Comparison of ENCODE assay signal across 1 cellular context in the genomic region with DNA sequence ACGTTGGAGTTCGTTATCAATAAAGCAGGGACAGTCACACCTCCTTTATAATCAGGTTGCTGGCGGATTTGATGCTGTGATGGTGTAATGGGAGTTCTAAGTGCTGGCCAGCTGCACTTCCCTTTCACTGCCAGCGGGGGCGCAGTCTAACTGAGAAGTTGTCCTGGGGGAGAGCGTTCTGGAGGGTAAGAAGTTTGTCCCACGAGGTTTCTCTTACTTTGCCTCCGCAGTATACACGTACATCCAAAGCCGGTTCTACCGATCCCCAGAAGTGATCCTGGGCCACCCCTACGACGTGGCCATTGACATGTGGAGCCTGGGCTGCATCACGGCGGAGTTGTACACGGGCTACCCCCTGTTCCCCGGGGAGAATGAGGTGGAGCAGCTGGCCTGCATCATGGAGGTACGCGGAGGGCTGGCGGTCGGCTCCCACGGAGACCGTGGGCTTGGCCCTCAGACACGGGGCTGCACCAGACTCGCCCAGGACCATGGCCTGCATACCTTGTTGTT.
A peak's percentile ranks its signal among the peaks of the same experiment; 100 is the strongest.
TF ChIP-seq lines count a peak whose summit lies in the region.

No MANE protein-coding gene starts in this region.

TF ChIP-seq in HEK293, 187 proteins besides CTCF, POLR2A, EP300 and RAD21 (continued from another document and continues in another):
- TF ChIP-seq, protein P1, sequence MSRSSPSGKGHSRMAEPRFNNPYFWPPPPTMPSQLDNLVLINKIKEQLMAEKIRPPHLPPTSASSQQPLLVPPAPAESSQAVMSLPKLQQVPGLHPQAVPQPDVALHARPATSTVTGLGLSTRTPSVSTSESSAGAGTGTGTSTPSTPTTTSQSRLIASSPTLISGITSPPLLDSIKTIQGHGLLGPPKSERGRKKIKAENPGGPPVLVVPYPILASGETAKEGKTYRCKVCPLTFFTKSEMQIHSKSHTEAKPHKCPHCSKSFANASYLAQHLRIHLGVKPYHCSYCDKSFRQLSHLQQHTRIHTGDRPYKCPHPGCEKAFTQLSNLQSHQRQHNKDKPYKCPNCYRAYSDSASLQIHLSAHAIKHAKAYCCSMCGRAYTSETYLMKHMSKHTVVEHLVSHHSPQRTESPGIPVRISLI (tag by site-specific recombination; IDR thresholded peaks at IDR 0.05): no peak
- no peak; the same call in 1 of the 2 replicates for TF ChIP-seq ZFP37 (tag by site-specific recombination; IDR thresholded peaks at IDR 0.05)
- TF ChIP-seq ZNF2 (tag by site-specific recombination; IDR thresholded peaks at IDR 0.05): peak; percentile 92
- TF ChIP-seq, protein P2, sequence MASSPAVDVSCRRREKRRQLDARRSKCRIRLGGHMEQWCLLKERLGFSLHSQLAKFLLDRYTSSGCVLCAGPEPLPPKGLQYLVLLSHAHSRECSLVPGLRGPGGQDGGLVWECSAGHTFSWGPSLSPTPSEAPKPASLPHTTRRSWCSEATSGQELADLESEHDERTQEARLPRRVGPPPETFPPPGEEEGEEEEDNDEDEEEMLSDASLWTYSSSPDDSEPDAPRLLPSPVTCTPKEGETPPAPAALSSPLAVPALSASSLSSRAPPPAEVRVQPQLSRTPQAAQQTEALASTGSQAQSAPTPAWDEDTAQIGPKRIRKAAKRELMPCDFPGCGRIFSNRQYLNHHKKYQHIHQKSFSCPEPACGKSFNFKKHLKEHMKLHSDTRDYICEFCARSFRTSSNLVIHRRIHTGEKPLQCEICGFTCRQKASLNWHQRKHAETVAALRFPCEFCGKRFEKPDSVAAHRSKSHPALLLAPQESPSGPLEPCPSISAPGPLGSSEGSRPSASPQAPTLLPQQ (tag by site-specific recombination; IDR thresholded peaks at IDR 0.05): peak; percentile 48; the same call in 1 of the 2 replicates
- peak; percentile 28; the same call in 1 of the 2 replicates for TF ChIP-seq ZBTB21 (tag by site-specific recombination; IDR thresholded peaks at IDR 0.05)
- peak; percentile 52 for TF ChIP-seq GLIS1 (tag by site-specific recombination; IDR thresholded peaks at IDR 0.05)
- TF ChIP-seq ZNF610 (tag by site-specific recombination; IDR thresholded peaks at IDR 0.05; ENCODE audit: borderline replicate concordance): no peak
- TF ChIP-seq, protein P3, sequence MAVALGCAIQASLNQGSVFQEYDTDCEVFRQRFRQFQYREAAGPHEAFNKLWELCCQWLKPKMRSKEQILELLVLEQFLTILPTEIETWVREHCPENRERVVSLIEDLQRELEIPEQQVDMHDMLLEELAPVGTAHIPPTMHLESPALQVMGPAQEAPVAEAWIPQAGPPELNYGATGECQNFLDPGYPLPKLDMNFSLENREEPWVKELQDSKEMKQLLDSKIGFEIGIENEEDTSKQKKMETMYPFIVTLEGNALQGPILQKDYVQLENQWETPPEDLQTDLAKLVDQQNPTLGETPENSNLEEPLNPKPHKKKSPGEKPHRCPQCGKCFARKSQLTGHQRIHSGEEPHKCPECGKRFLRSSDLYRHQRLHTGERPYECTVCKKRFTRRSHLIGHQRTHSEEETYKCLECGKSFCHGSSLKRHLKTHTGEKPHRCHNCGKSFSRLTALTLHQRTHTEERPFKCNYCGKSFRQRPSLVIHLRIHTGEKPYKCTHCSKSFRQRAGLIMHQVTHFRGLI (tag by site-specific recombination; IDR thresholded peaks at IDR 0.05): no peak
- no peak for TF ChIP-seq SALL2 (tag by site-specific recombination; IDR thresholded peaks at IDR 0.05; ENCODE audit: borderline replicate concordance)
- TF ChIP-seq ZNF114 (tag by site-specific recombination; IDR thresholded peaks at IDR 0.05): no peak
- TF ChIP-seq BCL11A (tag by site-specific recombination; IDR thresholded peaks at IDR 0.05; ENCODE audit: low read depth): no peak
- TF ChIP-seq ZNF169 (tag by site-specific recombination; IDR thresholded peaks at IDR 0.05): no peak
- TF ChIP-seq YY1 (tag by site-specific recombination; IDR thresholded peaks at IDR 0.05): peak; percentile 74; the same call in 1 of the 2 replicates
- peak; percentile 96 for TF ChIP-seq ZNF600 (tag by site-specific recombination; IDR thresholded peaks at IDR 0.05)
- no peak for TF ChIP-seq IKZF3 (tag by site-specific recombination; IDR thresholded peaks at IDR 0.05)
- TF ChIP-seq ZNF658 (tag by site-specific recombination; IDR thresholded peaks at IDR 0.05): no peak
- no peak for TF ChIP-seq ZNF623 (tag by site-specific recombination; IDR thresholded peaks at IDR 0.05)
- TF ChIP-seq ZNF404 (tag by site-specific recombination; IDR thresholded peaks at IDR 0.05): no peak
- TF ChIP-seq, protein P4, sequence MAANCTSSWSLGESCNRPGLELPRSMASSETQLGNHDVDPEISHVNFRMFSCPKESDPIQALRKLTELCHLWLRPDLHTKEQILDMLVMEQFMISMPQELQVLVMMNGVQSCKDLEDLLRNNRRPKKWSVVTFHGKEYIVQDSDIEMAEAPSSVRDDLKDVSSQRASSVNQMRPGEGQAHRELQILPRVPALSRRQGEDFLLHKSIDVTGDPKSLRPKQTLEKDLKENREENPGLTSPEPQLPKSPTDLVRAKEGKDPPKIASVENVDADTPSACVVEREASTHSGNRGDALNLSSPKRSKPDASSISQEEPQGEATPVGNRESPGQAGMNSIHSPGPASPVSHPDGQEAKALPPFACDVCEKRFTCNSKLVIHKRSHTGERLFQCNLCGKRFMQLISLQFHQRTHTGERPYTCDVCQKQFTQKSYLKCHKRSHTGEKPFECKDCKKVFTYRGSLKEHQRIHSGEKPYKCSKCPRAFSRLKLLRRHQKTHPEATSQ (tag by site-specific recombination; IDR thresholded peaks at IDR 0.05): no peak
- TF ChIP-seq ZNF324 (tag by site-specific recombination; IDR thresholded peaks at IDR 0.05): peak; percentile 85
- no peak for TF ChIP-seq ZNF521 (tag by site-specific recombination; IDR thresholded peaks at IDR 0.05)
- TF ChIP-seq, protein P5, sequence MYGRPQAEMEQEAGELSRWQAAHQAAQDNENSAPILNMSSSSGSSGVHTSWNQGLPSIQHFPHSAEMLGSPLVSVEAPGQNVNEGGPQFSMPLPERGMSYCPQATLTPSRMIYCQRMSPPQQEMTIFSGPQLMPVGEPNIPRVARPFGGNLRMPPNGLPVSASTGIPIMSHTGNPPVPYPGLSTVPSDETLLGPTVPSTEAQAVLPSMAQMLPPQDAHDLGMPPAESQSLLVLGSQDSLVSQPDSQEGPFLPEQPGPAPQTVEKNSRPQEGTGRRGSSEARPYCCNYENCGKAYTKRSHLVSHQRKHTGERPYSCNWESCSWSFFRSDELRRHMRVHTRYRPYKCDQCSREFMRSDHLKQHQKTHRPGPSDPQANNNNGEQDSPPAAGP (tag by site-specific recombination; IDR thresholded peaks at IDR 0.05): no peak
- TF ChIP-seq, protein P6, sequence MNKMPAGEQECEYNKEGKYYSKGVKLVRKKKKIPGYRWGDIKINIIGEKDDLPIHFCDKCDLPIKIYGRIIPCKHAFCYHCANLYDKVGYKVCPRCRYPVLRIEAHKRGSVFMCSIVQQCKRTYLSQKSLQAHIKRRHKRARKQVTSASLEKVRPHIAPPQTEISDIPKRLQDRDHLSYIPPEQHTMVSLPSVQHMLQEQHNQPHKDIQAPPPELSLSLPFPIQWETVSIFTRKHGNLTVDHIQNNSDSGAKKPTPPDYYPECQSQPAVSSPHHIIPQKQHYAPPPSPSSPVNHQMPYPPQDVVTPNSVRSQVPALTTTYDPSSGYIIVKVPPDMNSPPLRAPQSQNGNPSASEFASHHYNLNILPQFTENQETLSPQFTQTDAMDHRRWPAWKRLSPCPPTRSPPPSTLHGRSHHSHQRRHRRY (tag by site-specific recombination; IDR thresholded peaks at IDR 0.05): no peak
- TF ChIP-seq ZNF211 (tag by site-specific recombination; IDR thresholded peaks at IDR 0.05; ENCODE audit: low read depth): no peak
- peak; percentile 81 for TF ChIP-seq GLIS2 (tag by site-specific recombination; IDR thresholded peaks at IDR 0.05)
- peak; percentile 42; the same call in 1 of the 2 replicates for TF ChIP-seq ZNF629 (tag by site-specific recombination; IDR thresholded peaks at IDR 0.05)
- TF ChIP-seq ZNF501 (tag by site-specific recombination; IDR thresholded peaks at IDR 0.05): peak; percentile 46; the same call in 1 of the 2 replicates
- TF ChIP-seq SCRT1 (tag by site-specific recombination; IDR thresholded peaks at IDR 0.05; ENCODE audit: borderline replicate concordance): no peak
- no peak for TF ChIP-seq ZNF624 (tag by site-specific recombination; IDR thresholded peaks at IDR 0.05)
- TF ChIP-seq, protein P7, sequence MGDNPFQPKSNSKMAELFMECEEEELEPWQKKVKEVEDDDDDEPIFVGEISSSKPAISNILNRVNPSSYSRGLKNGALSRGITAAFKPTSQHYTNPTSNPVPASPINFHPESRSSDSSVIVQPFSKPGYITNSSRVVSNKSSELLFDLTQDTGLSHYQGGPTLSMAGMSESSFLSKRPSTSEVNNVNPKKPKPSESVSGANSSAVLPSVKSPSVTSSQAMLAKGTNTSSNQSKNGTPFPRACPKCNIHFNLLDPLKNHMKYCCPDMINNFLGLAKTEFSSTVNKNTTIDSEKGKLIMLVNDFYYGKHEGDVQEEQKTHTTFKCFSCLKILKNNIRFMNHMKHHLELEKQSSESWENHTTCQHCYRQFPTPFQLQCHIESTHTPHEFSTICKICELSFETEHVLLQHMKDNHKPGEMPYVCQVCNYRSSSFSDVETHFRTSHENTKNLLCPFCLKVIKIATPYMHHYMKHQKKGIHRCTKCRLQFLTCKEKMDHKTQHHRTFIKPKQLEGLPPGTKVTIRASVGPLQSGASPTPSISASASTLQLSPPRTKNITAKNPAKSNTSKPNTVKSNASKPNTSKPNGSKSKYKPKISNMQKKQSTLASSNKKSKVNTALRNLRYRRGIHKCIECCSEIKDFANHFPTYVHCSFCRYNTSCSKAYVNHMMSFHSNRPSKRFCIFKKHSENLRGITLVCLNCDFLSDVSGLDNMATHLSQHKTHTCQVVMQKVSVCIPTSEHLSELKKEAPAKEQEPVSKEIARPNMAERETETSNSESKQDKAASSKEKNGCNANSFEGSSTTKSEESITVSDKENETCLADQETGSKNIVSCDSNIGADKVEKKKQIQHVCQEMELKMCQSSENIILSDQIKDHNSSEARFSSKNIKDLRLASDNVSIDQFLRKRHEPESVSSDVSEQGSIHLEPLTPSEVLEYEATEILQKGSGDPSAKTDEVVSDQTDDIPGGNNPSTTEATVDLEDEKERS (tag by site-specific recombination; IDR thresholded peaks at IDR 0.05): no peak
- TF ChIP-seq, protein P8, sequence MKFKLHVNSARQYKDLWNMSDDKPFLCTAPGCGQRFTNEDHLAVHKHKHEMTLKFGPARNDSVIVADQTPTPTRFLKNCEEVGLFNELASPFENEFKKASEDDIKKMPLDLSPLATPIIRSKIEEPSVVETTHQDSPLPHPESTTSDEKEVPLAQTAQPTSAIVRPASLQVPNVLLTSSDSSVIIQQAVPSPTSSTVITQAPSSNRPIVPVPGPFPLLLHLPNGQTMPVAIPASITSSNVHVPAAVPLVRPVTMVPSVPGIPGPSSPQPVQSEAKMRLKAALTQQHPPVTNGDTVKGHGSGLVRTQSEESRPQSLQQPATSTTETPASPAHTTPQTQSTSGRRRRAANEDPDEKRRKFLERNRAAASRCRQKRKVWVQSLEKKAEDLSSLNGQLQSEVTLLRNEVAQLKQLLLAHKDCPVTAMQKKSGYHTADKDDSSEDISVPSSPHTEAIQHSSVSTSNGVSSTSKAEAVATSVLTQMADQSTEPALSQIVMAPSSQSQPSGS (tag by site-specific recombination; IDR thresholded peaks at IDR 0.05; ENCODE audit: low read depth): no peak
- TF ChIP-seq MZF1 (tag by site-specific recombination; IDR thresholded peaks at IDR 0.05; ENCODE audit: borderline replicate concordance): peak; percentile 56; the same call in 1 of the 2 replicates
- TF ChIP-seq, protein P9, sequence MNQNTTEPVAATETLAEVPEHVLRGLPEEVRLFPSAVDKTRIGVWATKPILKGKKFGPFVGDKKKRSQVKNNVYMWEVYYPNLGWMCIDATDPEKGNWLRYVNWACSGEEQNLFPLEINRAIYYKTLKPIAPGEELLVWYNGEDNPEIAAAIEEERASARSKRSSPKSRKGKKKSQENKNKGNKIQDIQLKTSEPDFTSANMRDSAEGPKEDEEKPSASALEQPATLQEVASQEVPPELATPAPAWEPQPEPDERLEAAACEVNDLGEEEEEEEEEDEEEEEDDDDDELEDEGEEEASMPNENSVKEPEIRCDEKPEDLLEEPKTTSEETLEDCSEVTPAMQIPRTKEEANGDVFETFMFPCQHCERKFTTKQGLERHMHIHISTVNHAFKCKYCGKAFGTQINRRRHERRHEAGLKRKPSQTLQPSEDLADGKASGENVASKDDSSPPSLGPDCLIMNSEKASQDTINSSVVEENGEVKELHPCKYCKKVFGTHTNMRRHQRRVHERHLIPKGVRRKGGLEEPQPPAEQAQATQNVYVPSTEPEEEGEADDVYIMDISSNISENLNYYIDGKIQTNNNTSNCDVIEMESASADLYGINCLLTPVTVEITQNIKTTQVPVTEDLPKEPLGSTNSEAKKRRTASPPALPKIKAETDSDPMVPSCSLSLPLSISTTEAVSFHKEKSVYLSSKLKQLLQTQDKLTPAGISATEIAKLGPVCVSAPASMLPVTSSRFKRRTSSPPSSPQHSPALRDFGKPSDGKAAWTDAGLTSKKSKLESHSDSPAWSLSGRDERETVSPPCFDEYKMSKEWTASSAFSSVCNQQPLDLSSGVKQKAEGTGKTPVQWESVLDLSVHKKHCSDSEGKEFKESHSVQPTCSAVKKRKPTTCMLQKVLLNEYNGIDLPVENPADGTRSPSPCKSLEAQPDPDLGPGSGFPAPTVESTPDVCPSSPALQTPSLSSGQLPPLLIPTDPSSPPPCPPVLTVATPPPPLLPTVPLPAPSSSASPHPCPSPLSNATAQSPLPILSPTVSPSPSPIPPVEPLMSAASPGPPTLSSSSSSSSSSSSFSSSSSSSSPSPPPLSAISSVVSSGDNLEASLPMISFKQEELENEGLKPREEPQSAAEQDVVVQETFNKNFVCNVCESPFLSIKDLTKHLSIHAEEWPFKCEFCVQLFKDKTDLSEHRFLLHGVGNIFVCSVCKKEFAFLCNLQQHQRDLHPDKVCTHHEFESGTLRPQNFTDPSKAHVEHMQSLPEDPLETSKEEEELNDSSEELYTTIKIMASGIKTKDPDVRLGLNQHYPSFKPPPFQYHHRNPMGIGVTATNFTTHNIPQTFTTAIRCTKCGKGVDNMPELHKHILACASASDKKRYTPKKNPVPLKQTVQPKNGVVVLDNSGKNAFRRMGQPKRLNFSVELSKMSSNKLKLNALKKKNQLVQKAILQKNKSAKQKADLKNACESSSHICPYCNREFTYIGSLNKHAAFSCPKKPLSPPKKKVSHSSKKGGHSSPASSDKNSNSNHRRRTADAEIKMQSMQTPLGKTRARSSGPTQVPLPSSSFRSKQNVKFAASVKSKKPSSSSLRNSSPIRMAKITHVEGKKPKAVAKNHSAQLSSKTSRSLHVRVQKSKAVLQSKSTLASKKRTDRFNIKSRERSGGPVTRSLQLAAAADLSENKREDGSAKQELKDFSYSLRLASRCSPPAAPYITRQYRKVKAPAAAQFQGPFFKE (tag by site-specific recombination; IDR thresholded peaks at IDR 0.05; ENCODE audit: borderline replicate concordance): no peak
- TF ChIP-seq ZNF24 (tag by site-specific recombination; IDR thresholded peaks at IDR 0.05): 0 out of 2 replicates have a peak, but pooled peaks have one; percentile 39
- no peak for TF ChIP-seq ZNF155 (tag by site-specific recombination; IDR thresholded peaks at IDR 0.05)
- TF ChIP-seq MYNN (tag by site-specific recombination; IDR thresholded peaks at IDR 0.05; ENCODE audit: borderline replicate concordance): no peak
- TF ChIP-seq ZNF426 (tag by site-specific recombination; IDR thresholded peaks at IDR 0.05): no peak
- TF ChIP-seq ZNF223 (tag by site-specific recombination; IDR thresholded peaks at IDR 0.05): no peak; the same call in 1 of the 2 replicates
